In the genomic region with DNA sequence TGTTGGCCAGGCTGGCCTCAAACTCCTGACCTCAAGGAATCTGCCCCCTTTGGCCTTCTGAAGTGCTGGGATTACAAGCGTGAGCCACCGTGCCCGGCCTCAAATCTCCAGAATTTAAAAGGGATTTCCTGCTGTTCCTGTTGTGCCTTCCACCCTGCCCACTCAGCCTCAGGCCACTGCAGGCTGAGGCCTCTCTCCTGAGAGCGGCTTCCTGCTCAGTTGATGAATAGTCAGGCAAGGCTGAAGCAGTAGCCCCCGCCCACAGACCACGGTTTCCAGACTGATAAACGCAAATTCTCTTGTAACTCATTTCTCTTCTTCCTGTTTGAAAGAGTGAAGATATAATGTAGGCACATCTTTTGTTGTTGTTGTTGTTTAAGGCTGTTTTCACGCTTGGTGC, we compare ENCODE assay signal across 1 cellular context.
TF ChIP-seq lines count a peak whose summit lies in the region.

No MANE protein-coding gene starts in this region.

TF ChIP-seq in HepG2, 621 proteins besides CTCF, POLR2A, EP300 and RAD21 (continued from another document):
- TF ChIP-seq, protein P1, sequence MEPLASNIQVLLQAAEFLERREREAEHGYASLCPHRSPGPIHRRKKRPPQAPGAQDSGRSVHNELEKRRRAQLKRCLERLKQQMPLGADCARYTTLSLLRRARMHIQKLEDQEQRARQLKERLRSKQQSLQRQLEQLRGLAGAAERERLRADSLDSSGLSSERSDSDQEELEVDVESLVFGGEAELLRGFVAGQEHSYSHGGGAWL (CRISPR knock-in tag; IDR thresholded peaks at IDR 0.05), result no peak
- TF ChIP-seq ATF7 (IDR thresholded peaks at IDR 0.05) (no peak), ATF7 (CRISPR knock-in tag; IDR thresholded peaks at IDR 0.05) (no peak), NR2F2 (IDR thresholded peaks at IDR 0.05; ENCODE audit: borderline replicate concordance, low read depth) (no peak), MED1 (CRISPR knock-in tag; IDR thresholded peaks at IDR 0.05) (no peak), GPN1 (CRISPR knock-in tag; IDR thresholded peaks at IDR 0.05; ENCODE audit: borderline replicate concordance) (no peak), PCBP2 (optimal IDR thresholded peaks at IDR 0.05; ENCODE audit: low read depth, low read length, poor library complexity, severe bottlenecking) (no peak), DR1 (CRISPR knock-in tag; IDR thresholded peaks at IDR 0.05) (no peak)
- TF ChIP-seq, protein P2, sequence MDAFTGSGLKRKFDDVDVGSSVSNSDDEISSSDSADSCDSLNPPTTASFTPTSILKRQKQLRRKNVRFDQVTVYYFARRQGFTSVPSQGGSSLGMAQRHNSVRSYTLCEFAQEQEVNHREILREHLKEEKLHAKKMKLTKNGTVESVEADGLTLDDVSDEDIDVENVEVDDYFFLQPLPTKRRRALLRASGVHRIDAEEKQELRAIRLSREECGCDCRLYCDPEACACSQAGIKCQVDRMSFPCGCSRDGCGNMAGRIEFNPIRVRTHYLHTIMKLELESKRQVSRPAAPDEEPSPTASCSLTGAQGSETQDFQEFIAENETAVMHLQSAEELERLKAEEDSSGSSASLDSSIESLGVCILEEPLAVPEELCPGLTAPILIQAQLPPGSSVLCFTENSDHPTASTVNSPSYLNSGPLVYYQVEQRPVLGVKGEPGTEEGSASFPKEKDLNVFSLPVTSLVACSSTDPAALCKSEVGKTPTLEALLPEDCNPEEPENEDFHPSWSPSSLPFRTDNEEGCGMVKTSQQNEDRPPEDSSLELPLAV (CRISPR knock-in tag; conservative IDR thresholded peaks at IDR 0.05; ENCODE audit: low read depth), result no peak
- TF ChIP-seq, protein P3, sequence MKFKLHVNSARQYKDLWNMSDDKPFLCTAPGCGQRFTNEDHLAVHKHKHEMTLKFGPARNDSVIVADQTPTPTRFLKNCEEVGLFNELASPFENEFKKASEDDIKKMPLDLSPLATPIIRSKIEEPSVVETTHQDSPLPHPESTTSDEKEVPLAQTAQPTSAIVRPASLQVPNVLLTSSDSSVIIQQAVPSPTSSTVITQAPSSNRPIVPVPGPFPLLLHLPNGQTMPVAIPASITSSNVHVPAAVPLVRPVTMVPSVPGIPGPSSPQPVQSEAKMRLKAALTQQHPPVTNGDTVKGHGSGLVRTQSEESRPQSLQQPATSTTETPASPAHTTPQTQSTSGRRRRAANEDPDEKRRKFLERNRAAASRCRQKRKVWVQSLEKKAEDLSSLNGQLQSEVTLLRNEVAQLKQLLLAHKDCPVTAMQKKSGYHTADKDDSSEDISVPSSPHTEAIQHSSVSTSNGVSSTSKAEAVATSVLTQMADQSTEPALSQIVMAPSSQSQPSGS (CRISPR knock-in tag; IDR thresholded peaks at IDR 0.05), result no peak
- TF ChIP-seq, protein P4, sequence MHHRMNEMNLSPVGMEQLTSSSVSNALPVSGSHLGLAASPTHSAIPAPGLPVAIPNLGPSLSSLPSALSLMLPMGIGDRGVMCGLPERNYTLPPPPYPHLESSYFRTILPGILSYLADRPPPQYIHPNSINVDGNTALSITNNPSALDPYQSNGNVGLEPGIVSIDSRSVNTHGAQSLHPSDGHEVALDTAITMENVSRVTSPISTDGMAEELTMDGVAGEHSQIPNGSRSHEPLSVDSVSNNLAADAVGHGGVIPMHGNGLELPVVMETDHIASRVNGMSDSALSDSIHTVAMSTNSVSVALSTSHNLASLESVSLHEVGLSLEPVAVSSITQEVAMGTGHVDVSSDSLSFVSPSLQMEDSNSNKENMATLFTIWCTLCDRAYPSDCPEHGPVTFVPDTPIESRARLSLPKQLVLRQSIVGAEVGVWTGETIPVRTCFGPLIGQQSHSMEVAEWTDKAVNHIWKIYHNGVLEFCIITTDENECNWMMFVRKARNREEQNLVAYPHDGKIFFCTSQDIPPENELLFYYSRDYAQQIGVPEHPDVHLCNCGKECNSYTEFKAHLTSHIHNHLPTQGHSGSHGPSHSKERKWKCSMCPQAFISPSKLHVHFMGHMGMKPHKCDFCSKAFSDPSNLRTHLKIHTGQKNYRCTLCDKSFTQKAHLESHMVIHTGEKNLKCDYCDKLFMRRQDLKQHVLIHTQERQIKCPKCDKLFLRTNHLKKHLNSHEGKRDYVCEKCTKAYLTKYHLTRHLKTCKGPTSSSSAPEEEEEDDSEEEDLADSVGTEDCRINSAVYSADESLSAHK (CRISPR knock-in tag; IDR thresholded peaks at IDR 0.05; ENCODE audit: borderline replicate concordance), result no peak
